ENCODE assay signal across 9 cellular contexts in genomic region chr6:40912158-40912946, GRCh38.
DNase-seq lines count a peak whose midpoint lies in the region; ATAC-seq, FAIRE-seq and TF ChIP-seq lines count a peak whose summit lies in the region.
"Had no signal": no experiment of that assay in that cellular context is flagged by ENCODE, and none has a peak within 500 bp of the region (broad histone marks: within the 10 kb centered on the region; RNA-seq: fewer than 3 reads in every experiment).

No MANE protein-coding gene starts in this region.

- TF ChIP-seq POLR2A in GM12892 (IDR thresholded peaks at IDR 0.05; ENCODE audit: low read depth, low read length), result no peak

- intact Hi-C loops in A673 (cut with micrococcal nuclease; ENCODE audit: unreplicated experiment), result no loop called here
- intact Hi-C loops in pancreas (cut with DNase I), result no loop called here

- H3K4me1 ChIP-seq in A673 (ENCODE audit: insufficient read depth, low read length, poor library complexity, severe bottlenecking), result no peaks in the 10 kb centered on the region
- H3K4me1 ChIP-seq in pancreas, result peaks cover 0 to 7% (median 4%) of the 10 kb centered on the region in 3 donors

- H3K36me3 ChIP-seq in A673 (ENCODE audit: insufficient read depth, low read length, poor library complexity, severe bottlenecking) (no peaks in the 10 kb centered on the region), pancreas (no peaks in the 10 kb centered on the region)

- no TSS peak for BruUV-seq in A673 (replicated peaks; lab: Mats Ljungman, UMichigan)

- peak; percentile 43 for DNase-seq in A673 (ENCODE audit: low spot score)
- DNase-seq in GM12892 (ENCODE audit: insufficient read length), result peak; percentile 19
- peak; percentile 81 for DNase-seq in NCI-H1105 (lab: John Stamatoyannopoulos, UW)
- DNase-seq in SKM-1 treated with dmso at 0.1 percent for 144 hours (lab: John Stamatoyannopoulos, UW; ENCODE audit: unreplicated experiment), result peak; percentile 72
- DNase-seq in fibroblast of the aortic adventitia (ENCODE audit: low read depth), result no peak
- DNase-seq in pancreas, result peak in 5 of 6 donors; percentile 62 to 74 (median 71)
- no peak for DNase-seq in putamen (ENCODE audit: low spot score)

- H3K27me3 ChIP-seq in A673 (replicated peaks; ENCODE audit: insufficient read depth, low read depth, low read length, poor library complexity) (no peaks in the 10 kb centered on the region), pancreas (no peaks in the 10 kb centered on the region)

- 34 to 37% methylated on average over 9 of the region's 9 CpGs for WGBS in pancreas, 2 donors

- POLR2A ChIA-PET in A673 (lab: Charles Lee; ENCODE audit: low non-redundant PET), result no interaction called here

- H3K27ac ChIP-seq in A673 (ENCODE audit: low read depth, low read length, poor library complexity, severe bottlenecking) (no peak overlapping the region), pancreas (peak overlapping the region; percentile 56 to 76 (median 66))

- TF ChIP-seq CTCF in A673 (conservative IDR thresholded peaks at IDR 0.05; ENCODE audit: low read depth, low read length), result peak; percentile 55
- peak; percentile 11 for TF ChIP-seq CTCF in fibroblast of the aortic adventitia (IDR thresholded peaks at IDR 0.05; ENCODE audit: insufficient read depth, low read length)
- peak; percentile 24 to 59 (median 40) for TF ChIP-seq CTCF in pancreas (IDR thresholded peaks at IDR 0.05)

- H3K9me3 ChIP-seq in A673 (ENCODE audit: low read depth, low read length, poor library complexity, severe bottlenecking), result no peaks in the 10 kb centered on the region
- H3K9me3 ChIP-seq in pancreas, result no peaks in the 10 kb centered on the region

- CTCF ChIA-PET in A673 (lab: Charles Lee), result no interaction called here

- FAIRE-seq in GM12892 (lab: Jason Lieb, UNC) (peak; percentile 88), pancreas (lab: Jason Lieb, UNC) (no peak)
- FAIRE-seq: endometrium had no signal

- H3K4me3 ChIP-seq in A673 (ENCODE audit: low read depth, low read length, poor library complexity, severe bottlenecking) (no peak overlapping the region), fibroblast of the aortic adventitia (ENCODE audit: low read depth, low read length) (no peak overlapping the region), pancreas (no peak overlapping the region)

- ATAC-seq in HG02759 (IDR thresholded peaks at IDR 0.05; ENCODE audit: unreplicated experiment), result peak; percentile 95
- peak; percentile 92 to 98 (median 98) for ATAC-seq in pancreas

Comparison
In these comparisons a context has a peak if more than half of its experiments do, and no peak if none do; other contexts are left out.
1. DNase-seq: peak in A673 (single experiment), GM12892 (single experiment), NCI-H1105 (single experiment), SKM-1 treated with dmso at 0.1 percent for 144 hours (single experiment) and pancreas (5 of 6); none in fibroblast of the aortic adventitia (single experiment) and putamen (single experiment).
2. Peak in every context shown above with its lines, with median percentiles within 50 percentile points of each other: CTCF ChIP-seq.